ENCODE assay signal across 1 cellular context in the genomic region with DNA sequence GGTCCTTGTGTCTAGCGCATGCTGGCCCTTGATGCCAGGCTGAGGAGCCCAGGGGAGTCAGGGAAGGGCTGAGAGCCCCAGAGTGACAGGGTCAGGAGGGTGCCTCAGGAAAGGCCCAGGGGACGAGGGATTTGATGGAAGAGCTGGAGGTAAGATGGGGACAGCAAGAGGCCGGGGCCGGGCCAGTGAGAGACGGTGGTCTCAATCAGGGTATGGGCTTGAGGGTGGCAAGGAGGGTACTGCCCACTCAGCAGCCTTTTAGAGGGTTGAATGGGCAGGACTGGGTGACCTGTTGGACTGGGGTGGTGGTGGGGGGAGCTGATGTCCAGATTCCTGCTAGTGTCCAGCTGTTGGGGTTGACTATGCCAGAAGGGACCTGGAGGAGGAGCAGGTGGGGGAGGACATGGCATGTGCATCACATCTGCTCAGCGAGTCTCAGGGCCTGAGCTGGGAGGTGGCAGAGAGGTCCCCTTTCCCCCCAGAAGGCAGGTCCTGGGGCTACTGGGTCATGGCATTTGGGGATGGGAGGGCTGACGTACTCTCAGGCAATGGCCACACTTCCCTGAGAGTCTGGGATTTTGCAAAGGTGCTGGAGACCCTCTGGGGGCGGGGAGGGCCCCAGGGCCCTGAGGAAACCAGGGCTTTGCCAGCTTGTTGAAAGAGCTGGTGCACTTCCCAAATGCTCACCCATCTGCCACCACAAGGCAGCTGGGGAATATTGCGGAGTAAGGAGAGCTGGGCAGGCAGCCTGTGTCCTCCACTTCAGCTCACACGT.
TF ChIP-seq lines count a peak whose summit lies in the region.

No MANE protein-coding gene starts in this region.

TF ChIP-seq in WTC11, 78 proteins besides CTCF, POLR2A, EP300 and RAD21 (continued from another document):
- TF ChIP-seq, protein P1, sequence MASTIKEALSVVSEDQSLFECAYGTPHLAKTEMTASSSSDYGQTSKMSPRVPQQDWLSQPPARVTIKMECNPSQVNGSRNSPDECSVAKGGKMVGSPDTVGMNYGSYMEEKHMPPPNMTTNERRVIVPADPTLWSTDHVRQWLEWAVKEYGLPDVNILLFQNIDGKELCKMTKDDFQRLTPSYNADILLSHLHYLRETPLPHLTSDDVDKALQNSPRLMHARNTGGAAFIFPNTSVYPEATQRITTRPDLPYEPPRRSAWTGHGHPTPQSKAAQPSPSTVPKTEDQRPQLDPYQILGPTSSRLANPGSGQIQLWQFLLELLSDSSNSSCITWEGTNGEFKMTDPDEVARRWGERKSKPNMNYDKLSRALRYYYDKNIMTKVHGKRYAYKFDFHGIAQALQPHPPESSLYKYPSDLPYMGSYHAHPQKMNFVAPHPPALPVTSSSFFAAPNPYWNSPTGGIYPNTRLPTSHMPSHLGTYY (CRISPR knock-in tag; IDR thresholded peaks at IDR 0.05), result no peak
- TF ChIP-seq ZNF671 (CRISPR knock-in tag; IDR thresholded peaks at IDR 0.05) (no peak), SMAD4 (CRISPR knock-in tag; IDR thresholded peaks at IDR 0.05) (no peak), RELA (CRISPR knock-in tag; IDR thresholded peaks at IDR 0.05; ENCODE audit: borderline replicate concordance) (no peak), SOX15 (CRISPR knock-in tag; IDR thresholded peaks at IDR 0.05) (no peak), HMGA2 (CRISPR knock-in tag; IDR thresholded peaks at IDR 0.05) (no peak), ETV6 (CRISPR knock-in tag; IDR thresholded peaks at IDR 0.05) (no peak)
